In the genomic region with DNA sequence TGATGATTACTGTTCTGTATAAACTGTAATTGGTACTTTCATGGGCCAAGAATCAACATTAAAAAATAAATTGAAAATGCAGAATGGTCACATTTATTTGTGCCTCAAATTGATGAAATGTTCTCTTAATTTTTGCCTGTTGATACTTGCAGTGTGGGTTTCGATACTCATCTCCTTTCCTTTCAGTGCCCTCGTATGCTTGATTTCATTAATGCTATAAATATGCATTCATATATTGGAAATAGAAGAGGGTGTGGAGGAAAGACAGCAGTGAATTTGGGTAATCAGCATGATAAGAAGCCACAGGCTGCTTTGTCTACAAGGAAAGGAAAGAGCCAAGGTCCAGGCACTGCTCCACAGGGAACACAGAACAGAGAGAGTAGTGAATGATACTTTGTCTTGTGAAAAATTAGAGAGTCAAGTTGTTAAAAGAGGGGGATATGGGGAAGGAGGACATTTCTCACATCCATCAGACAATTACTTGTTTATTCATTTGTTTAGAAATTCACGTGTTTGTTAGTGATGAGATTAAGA, we compare ENCODE assay signal across 10 cellular contexts. TPM values are rescaled to one million over a fixed set of nuclear protein-coding genes. Genes with fewer than 3 reads are reported as not detected.
DNase-seq lines count a peak whose midpoint lies in the region; ATAC-seq and TF ChIP-seq lines count a peak whose summit lies in the region.
"Had no signal": no experiment of that assay in that cellular context is flagged by ENCODE, and none has a peak within 500 bp of the region (broad histone marks: within the 10 kb centered on the region; RNA-seq: fewer than 3 reads in every experiment).

No MANE protein-coding gene starts in this region.

- DNase-seq in AG10803 (ENCODE audit: low read depth): no peak
- no peak for DNase-seq in effector memory CD4-positive, alpha-beta T cell
- no peak for DNase-seq in natural killer cell treated with Interleukin-12 subunit alpha and Interleukin-12 subunit beta and Interleukin-15 and Interleukin-18, amount 100 ng/mL, for 72 hours (ENCODE audit: low spot score)
- DNase-seq in stimulated activated CD4-positive, alpha-beta T cell treated with anti-CD3 and anti-CD28 coated beads, Interleukin-1b, Interleukin-23, amount 100 ng/mL, for 48 hours: no peak
- DNase-seq: body of pancreas, DMS 273 treated with DMSO at 0.1 percent for 48 hours had no signal

- TF ChIP-seq CTCF in AG10803 (conservative IDR thresholded peaks at IDR 0.05; ENCODE audit: low read length): no peak

- H3K9ac ChIP-seq in HUES48 (ENCODE audit: low read depth, low read length): no peak overlapping the region

- H3K4me3 ChIP-seq in AG10803 (ENCODE audit: low read length) (peak overlapping the region; percentile 90), HUES48 (ENCODE audit: low read depth, low read length) (peak overlapping the region; percentile 79; the same call in 1 of the 2 replicates)
- peak overlapping the region; percentile 93 for H3K4me3 ChIP-seq in effector memory CD4-positive, alpha-beta T cell (ENCODE audit: insufficient read depth, low read depth, low read length, poor library complexity, severe bottlenecking)

- H3K4me1 ChIP-seq in HUES48 (ENCODE audit: control insufficient read depth, insufficient read depth, low read length): peaks cover 14% of the 10 kb centered on the region
- peaks cover 7% of the 10 kb centered on the region for H3K4me1 ChIP-seq in effector memory CD4-positive, alpha-beta T cell (ENCODE audit: control insufficient read depth, insufficient read depth, low read length, poor library complexity, severe bottlenecking)

- no peaks in the 10 kb centered on the region for H3K27me3 Mint-ChIP-seq in natural killer cell treated with Interleukin-12 subunit alpha and Interleukin-12 subunit beta and Interleukin-15 and Interleukin-18, amount 100 ng/mL, for 72 hours

- H3K9me3 ChIP-seq in HUES48 (ENCODE audit: control insufficient read depth, insufficient read depth, low read length): no peaks in the 10 kb centered on the region
- H3K9me3 ChIP-seq in effector memory CD4-positive, alpha-beta T cell (ENCODE audit: control insufficient read depth, low read length): no peaks in the 10 kb centered on the region
- H3K9me3 ChIP-seq: body of pancreas had no signal

- H3K27ac Mint-ChIP-seq in natural killer cell treated with Interleukin-12 subunit alpha and Interleukin-12 subunit beta and Interleukin-15 and Interleukin-18, amount 100 ng/mL, for 72 hours: peak overlapping the region; percentile 94 to 96

- H3K27ac ChIP-seq in HUES48 (ENCODE audit: low read depth, low read length): no peak overlapping the region
- H3K27ac ChIP-seq in effector memory CD4-positive, alpha-beta T cell (ENCODE audit: insufficient read depth, low read length, poor library complexity, severe bottlenecking): peak overlapping the region; percentile 95

- H3K36me3 ChIP-seq in HUES48 (ENCODE audit: control insufficient read depth, insufficient read depth, low read length): no peaks in the 10 kb centered on the region
- H3K36me3 ChIP-seq in effector memory CD4-positive, alpha-beta T cell (ENCODE audit: control insufficient read depth, insufficient read depth, low read length): no peaks in the 10 kb centered on the region

- peaks cover 12 to 35% of the 10 kb centered on the region in 2 donors for H3K4me1 Mint-ChIP-seq in natural killer cell treated with Interleukin-12 subunit alpha and Interleukin-12 subunit beta and Interleukin-15 and Interleukin-18, amount 100 ng/mL, for 72 hours (ENCODE audit: low read depth in 2 of 2)

- H3K9me3 Mint-ChIP-seq in natural killer cell treated with Interleukin-12 subunit alpha and Interleukin-12 subunit beta and Interleukin-15 and Interleukin-18, amount 100 ng/mL, for 72 hours: no peaks in the 10 kb centered on the region

- H3K4me3 Mint-ChIP-seq in natural killer cell treated with Interleukin-12 subunit alpha and Interleukin-12 subunit beta and Interleukin-15 and Interleukin-18, amount 100 ng/mL, for 72 hours: peak overlapping the region; percentile 91

- peaks cover 10% of the 10 kb centered on the region for H3K36me3 Mint-ChIP-seq in natural killer cell treated with Interleukin-12 subunit alpha and Interleukin-12 subunit beta and Interleukin-15 and Interleukin-18, amount 100 ng/mL, for 72 hours

- ATAC-seq in natural killer cell treated with Interleukin-12 subunit alpha and Interleukin-12 subunit beta and Interleukin-15 and Interleukin-18, amount 100 ng/mL, for 72 hours: no peak
- ATAC-seq in GM21529 (IDR thresholded peaks at IDR 0.05; ENCODE audit: unreplicated experiment): no peak
- no peak for ATAC-seq in HG02840 (IDR thresholded peaks at IDR 0.05; ENCODE audit: low FRiP score, unreplicated experiment)
- no peak for ATAC-seq in GM18498 (IDR thresholded peaks at IDR 0.05; ENCODE audit: unreplicated experiment)
- ATAC-seq: body of pancreas had no signal

- no peaks in the 10 kb centered on the region for H3K27me3 ChIP-seq in HUES48 (ENCODE audit: control insufficient read depth, insufficient read depth, low read length)
- H3K27me3 ChIP-seq in effector memory CD4-positive, alpha-beta T cell (replicated peaks; ENCODE audit: control insufficient read depth, insufficient read depth, low read length, poor library complexity, severe bottlenecking): no peaks in the 10 kb centered on the region
- H3K27me3 ChIP-seq: body of pancreas had no signal

RNA-seq across cellular contexts. Expression of a gene that starts 1.0 kb away (rescaled TPM):
- 10 to 100 TPM; 12.3 to 15.2 TPM for total RNA-seq in natural killer cell treated with Interleukin-12 subunit alpha and Interleukin-12 subunit beta and Interleukin-15 and Interleukin-18, amount 100 ng/mL, for 72 hours
